Comparison of ENCODE assay signal across 1 cellular context in genomic region chr2:195863121-195863520, GRCh38.
TF ChIP-seq lines count a peak whose summit lies in the region.

No MANE protein-coding gene starts in this region.

TF ChIP-seq in K562, 482 proteins besides CTCF, POLR2A, EP300 and RAD21 (continued from another document):
- no peak for TF ChIP-seq ESRRA (IDR thresholded peaks at IDR 0.05; ENCODE audit: borderline replicate concordance, low read depth)
